In the genomic region with DNA sequence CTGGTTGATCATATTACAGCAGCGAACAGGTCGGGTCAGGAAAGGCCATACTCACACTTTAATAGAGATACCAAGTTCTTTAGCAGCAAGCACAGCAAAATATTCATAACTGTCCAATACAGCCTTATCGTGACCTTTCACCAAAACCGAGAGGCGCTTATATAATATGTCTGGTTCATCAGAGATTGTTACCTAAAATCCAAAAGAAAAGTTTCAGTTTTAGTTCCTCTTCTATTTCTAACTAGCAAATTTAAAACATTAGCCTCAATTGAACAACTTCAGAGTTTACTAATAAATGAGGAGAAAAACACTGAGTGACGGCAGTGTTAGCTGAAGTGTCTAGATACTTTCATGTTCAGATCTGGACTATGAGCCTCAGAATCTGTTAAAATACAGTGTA, we compare ENCODE assay signal across 27 cellular contexts. TPM values are rescaled to one million over a fixed set of nuclear protein-coding genes. Genes with fewer than 3 reads are reported as not detected.
DNase-seq lines count a peak whose midpoint lies in the region; ATAC-seq, FAIRE-seq and TF ChIP-seq lines count a peak whose summit lies in the region.
"Had no signal": no experiment of that assay in that cellular context is flagged by ENCODE, and none has a peak within 500 bp of the region (broad histone marks: within the 10 kb centered on the region; RNA-seq: fewer than 3 reads in every experiment).

No MANE protein-coding gene starts in this region.

- FAIRE-seq in GM18507 (lab: Jason Lieb, UNC) (peak; percentile 66), GM12878 (lab: Jason Lieb, UNC) (peak; percentile 41)
- FAIRE-seq: endometrium, GM12892 had no signal

- no peak for TF ChIP-seq POLR2A in GM12878 (IDR thresholded peaks at IDR 0.05; ENCODE audit: low read depth, low read length)

- BruUV-seq in GM12878 (replicated peaks; lab: Mats Ljungman, UMichigan) (no TSS peak), OCI-LY7 (replicated peaks; lab: Mats Ljungman, UMichigan) (no TSS peak)

- RAD21 ChIA-PET in GM12878 (lab: Charles Lee; ENCODE audit: unreplicated experiment) = interaction anchor here (1.1 to 1.3 kb wide), 3 partner anchors 11 to 336 kb away, joined by 3 read pairs; no protein-coding TSS in a partner anchor

- H3K9me2 ChIP-seq in OCI-LY7 (ENCODE audit: insufficient read depth, low read length) = no peaks in the 10 kb centered on the region

- no peak overlapping the region for H2AFZ ChIP-seq in GM12878 (ENCODE audit: control insufficient read depth, low read depth, low read length)
- no peak overlapping the region for H2AFZ ChIP-seq in OCI-LY7 (ENCODE audit: low read length)
- H2AFZ ChIP-seq: neural progenitor cell, parathyroid adenoma had no signal

- H3K79me2 ChIP-seq in GM12878 (ENCODE audit: control insufficient read depth, insufficient read depth, low read length) (peaks cover 3% of the 10 kb centered on the region; the same call in 1 of the 2 replicates), OCI-LY7 (ENCODE audit: insufficient read depth, low read depth, low read length) (peaks cover 19% of the 10 kb centered on the region)

- H3K4me1 ChIP-seq in GM12878 (ENCODE audit: control insufficient read depth, insufficient read depth, low read length) (peaks cover 22% of the 10 kb centered on the region), OCI-LY7 (ENCODE audit: insufficient read depth, low read length, poor library complexity, severe bottlenecking) (peaks cover 24% of the 10 kb centered on the region), heart right ventricle (peaks cover 0 to 33% (median 10%) of the 10 kb centered on the region in 9 donors)

- peak; percentile 85 for ATAC-seq in HG02870 (IDR thresholded peaks at IDR 0.05; ENCODE audit: unreplicated experiment)
- ATAC-seq in GM12878 = peak; percentile 84
- ATAC-seq in GM18868 (IDR thresholded peaks at IDR 0.05; ENCODE audit: unreplicated experiment) = no peak
- no peak for ATAC-seq in heart right ventricle
- ATAC-seq: activated T-cell treated with anti-CD3 and anti-CD28 coated beads, Interleukin-2, amount 50 U/mL, for 72 hours; gastroesophageal sphincter had no signal

- H3K4me3 ChIP-seq in GM12878 (peak overlapping the region; percentile 3; the same call in 1 of the 2 replicates), OCI-LY7 (ENCODE audit: low read depth, low read length, poor library complexity, severe bottlenecking) (no peak overlapping the region), heart right ventricle (no peak overlapping the region)
- H3K4me3 ChIP-seq: BLaER1, gastroesophageal sphincter, neural progenitor cell, SJCRH30 had no signal

- H3K36me3 ChIP-seq in GM12878 (ENCODE audit: control insufficient read depth in 2 of 2, insufficient read depth in 2 of 2, low read length in 1 of 2) (peaks cover 5 to 30% of the 10 kb centered on the region in 2 experiments), OCI-LY7 (ENCODE audit: insufficient read depth, low read length) (peaks cover 71% of the 10 kb centered on the region), heart right ventricle (peaks cover 0 to 75% (median 51%) of the 10 kb centered on the region in 9 donors)

- in situ Hi-C loops in GM12878 (cut with MboI) = no loop called here

- H3K9ac ChIP-seq in GM12878 (ENCODE audit: control insufficient read depth, insufficient read depth, low read length) = no peak overlapping the region
- H3K9ac ChIP-seq: BLaER1, neural progenitor cell, parathyroid adenoma had no signal

- H3K9me3 ChIP-seq in GM12878 (replicated peaks; ENCODE audit: control insufficient read depth, insufficient read depth, low read length) (no peaks in the 10 kb centered on the region), OCI-LY7 (ENCODE audit: low read length) (no peaks in the 10 kb centered on the region), heart right ventricle (no peaks in the 10 kb centered on the region)
- H3K9me3 ChIP-seq: BLaER1, gastroesophageal sphincter, SJCRH30 had no signal

- H3K4me2 ChIP-seq in GM12878 (ENCODE audit: control insufficient read depth, insufficient read depth) (peak overlapping the region; percentile 66), OCI-LY7 (ENCODE audit: low read length) (no peak overlapping the region)
- H3K4me2 ChIP-seq: BLaER1, neural progenitor cell had no signal

- H3K27ac ChIP-seq in GM12878 (ENCODE audit: control insufficient read depth, insufficient read depth) (peak overlapping the region; percentile 46; the same call in 1 of the 2 replicates), OCI-LY7 (ENCODE audit: low read depth, low read length, poor library complexity, severe bottlenecking) (no peak overlapping the region), heart right ventricle (no peak overlapping the region)
- H3K27ac ChIP-seq: BLaER1, gastroesophageal sphincter, neural progenitor cell, parathyroid adenoma, SJCRH30 had no signal

- no peak; a peak in 1 of 4 replicates for TF ChIP-seq EP300 in GM12878 (IDR thresholded peaks at IDR 0.05; ENCODE audit: borderline replicate concordance in 1 of 2, control insufficient read depth in 1 of 2, low read depth in 2 of 2, low read length in 2 of 2)

- SMC1A ChIA-PET in GM12878 (lab: Charles Lee; ENCODE audit: uncharacterized antibody, unreplicated experiment) = interaction anchor here (0.6 to 5.2 kb wide), 5 partner anchors 14 to 169 kb away, joined by 3 to 49 read pairs (median 4); no protein-coding TSS in a partner anchor

- POLR2A ChIA-PET in GM12878 (lab: Charles Lee) (no interaction called here), OCI-LY7 (lab: Charles Lee) (no interaction called here)

- intact Hi-C loops in GM12878 (cut with micrococcal nuclease; ENCODE audit: unreplicated experiment) = loop anchor here (5.0 kb wide), 2 partner anchors 269 to 429 kb away; a partner anchor contains a TSS
- intact Hi-C loops in OCI-LY7 (cut with micrococcal nuclease; ENCODE audit: unreplicated experiment) = no loop called here
- intact Hi-C loops in heart right ventricle (cut with DNase I) = loop anchor here in 3 of 10 donors (10.0 kb wide), 3 partner anchors 243 to 427 kb away; a partner anchor contains a TSS

- peak; percentile 28 for DNase-seq in DMS53 treated with DMSO at 0.1 percent for 48 hours (lab: John Stamatoyannopoulos, UW; ENCODE audit: unreplicated experiment)
- no peak for DNase-seq in GM18507 (ENCODE audit: extremely low spot score, insufficient read length, low read depth)
- DNase-seq in GM12878 (ENCODE audit: low read depth, low spot score) = no peak
- no peak for DNase-seq in AG20443 (ENCODE audit: low spot score)
- no peak for DNase-seq in OCI-LY7 (ENCODE audit: low spot score)
- no peak for DNase-seq in heart right ventricle
- DNase-seq: ACHN; activated CD4-positive, alpha-beta T cell treated with anti-CD3 and anti-CD28 coated beads, Interleukin-2, amount 10 ng/mL, durations not matched to agents 7 days and 5 days; activated naive CD4-positive, alpha-beta T cell treated with Interleukin-2 at 50 U/mL for 16 hours; activated T-cell treated with anti-CD3 and anti-CD28 coated beads, Interleukin-2, amount 50 U/mL, for 72 hours; COR-L47; DND-41; mesenchymal stem cell; NCI-H2081; SJCRH30; T1000; trophoblast cell had no signal

- H3K27me3 ChIP-seq in GM12878 (replicated peaks in 1 of 2; ENCODE audit: control insufficient read depth in 2 of 2, insufficient read depth in 2 of 2, low read length in 1 of 2) (no peaks in the 10 kb centered on the region), heart right ventricle (no peaks in the 10 kb centered on the region)
- H3K27me3 ChIP-seq: BLaER1, gastroesophageal sphincter, neural progenitor cell, SJCRH30 had no signal

- TF ChIP-seq CTCF in GM12878 (IDR thresholded peaks at IDR 0.05 in 2 of 3, conservative IDR thresholded peaks at IDR 0.05 in 1 of 3; ENCODE audit: control insufficient read depth in 2 of 3, extremely low read depth in 1 of 3, insufficient read depth in 1 of 3, low read depth in 3 of 3, low read length in 3 of 3) (no peak), OCI-LY7 (conservative IDR thresholded peaks at IDR 0.05; ENCODE audit: low read length) (no peak), heart right ventricle (IDR thresholded peaks at IDR 0.05) (no peak)

- CTCF ChIA-PET in GM12878 (lab: Yijun Ruan, JAX) = interaction anchor here (1.2 to 7.8 kb wide), 5 partner anchors 14 to 336 kb away, joined by 6 to 68 read pairs (median 31); no protein-coding TSS in a partner anchor
- CTCF ChIA-PET in OCI-LY7 (lab: Charles Lee; ENCODE audit: unreplicated experiment) = no interaction called here

- WGBS in GM12878 (ENCODE audit: insufficient coverage, insufficient replicate concordance, low lambda C conversion rate, missing lambda C conversion rate) = 39% methylated on average over 6 of the region's 6 CpGs
- 87 to 94% methylated on average over 6 of the region's 6 CpGs for WGBS in heart right ventricle, 2 donors

- no peak for TF ChIP-seq RAD21 in GM12878 (IDR thresholded peaks at IDR 0.05; ENCODE audit: insufficient read depth, low read depth, low read length)

- H4K20me1 ChIP-seq in GM12878 (ENCODE audit: control insufficient read depth, insufficient read depth) = no peaks in the 10 kb centered on the region
- H4K20me1 ChIP-seq in OCI-LY7 (ENCODE audit: insufficient read depth, low read length) = no peaks in the 10 kb centered on the region
- H4K20me1 ChIP-seq: BLaER1 had no signal

RNA-seq across cellular contexts. Expression of a gene that starts 5.9 kb away (rescaled TPM):
- 31.4 and 32.3 TPM in 2 replicates for total RNA-seq in GM12878 (2013; cell fraction: nucleolus; rRNA removed)
- total RNA-seq in GM12878 (2014; rRNA removed) = 35.4 and 41.7 TPM in 2 replicates
- 48.3 and 49.2 TPM in 2 replicates for total RNA-seq in GM12878 (2014; rRNA removed; fragmentation: Illumina TruSeq; extraction: Trizol)
- 26.3 and 28.5 TPM in 2 replicates for total RNA-seq in GM12878 (2021)
- 11.5 TPM for polyA plus RNA-seq in GM12878 (2011; ENCODE audit: low read depth)
- 49.0 and 63.6 TPM in 2 replicates for polyA plus RNA-seq in GM12878 (2011; rRNA removed)
- 21.9 and 22.6 TPM in 2 replicates for polyA plus RNA-seq in GM12878 (2011; cell fraction: cytosol; rRNA removed)
- polyA plus RNA-seq in GM12878 (2011; cell fraction: nucleus; rRNA removed) = 9.2 and 10.4 TPM in 2 replicates
- polyA plus RNA-seq in GM12878 (2012) = 22.1 and 22.6 TPM in 2 replicates
- 56.9 and 66.2 TPM in 2 replicates for polyA plus RNA-seq in GM12878 (2014; fragmentation: Illumina TruSeq; extraction: Trizol)
- polyA plus RNA-seq in GM12878 (2014; fragmentation: Nextera tagmentation; extraction: Ambion mirVana) = 10 to 100 TPM; 70.4 to 83.3 TPM
- polyA plus RNA-seq in GM12878 (2014; rRNA removed) = 36.8 and 46.5 TPM in 2 replicates
- polyA plus RNA-seq in GM12878 (2016; fragmentation: Nextera tagmentation; extraction: Ambion mirVana) = 10 to 100 TPM; 56.6 to 58.5 TPM
- polyA minus RNA-seq in GM12878 (2011; rRNA and poly(A)+ RNA removed) = 12.9 and 16.2 TPM in 2 replicates
- polyA minus RNA-seq in GM12878 (2011; cell fraction: cytosol; rRNA and poly(A)+ RNA removed) = 5.4 and 5.6 TPM in 2 replicates
- 4.1 and 5.7 TPM in 2 replicates for polyA minus RNA-seq in GM12878 (2011; cell fraction: nucleus; rRNA and poly(A)+ RNA removed)
- 25.1 and 25.8 TPM in 2 replicates for total RNA-seq in OCI-LY7 (2014; rRNA removed; shearing (Covaris generic))
- 44.6 and 45.0 TPM in 2 replicates for total RNA-seq in OCI-LY7 (2022)
- total RNA-seq in heart right ventricle = 10 to 100 TPM; 47.4 to 82.1 (median 63.1) TPM
- polyA plus RNA-seq in heart right ventricle = 10 to 100 TPM; 22.6 to 30.7 TPM

RNA-seq across cellular contexts. Expression of a gene that starts 17.0 kb away (rescaled TPM):
- 2.9 TPM in 2 replicates for total RNA-seq in GM12878 (2013; cell fraction: nucleolus; rRNA removed)
- total RNA-seq in GM12878 (2014; rRNA removed) (0.34 TPM in 1 of 2 replicates, not detected in the other), GM12878 (2014; rRNA removed; fragmentation: Illumina TruSeq; extraction: Trizol) (0.45 and 0.69 TPM in 2 replicates), GM12878 (2021) (0.48 and 0.51 TPM in 2 replicates), OCI-LY7 (2022) (3.0 and 4.3 TPM in 2 replicates), heart right ventricle (1 to 10 TPM in 8 of 10 donors, under 1 TPM in 2; 0.34 to 2.8 (median 1.9) TPM)
- not detected for polyA plus RNA-seq in GM12878 (2011; ENCODE audit: low read depth)
- polyA plus RNA-seq in GM12878 (2011; rRNA removed) (0.40 and 0.41 TPM in 2 replicates), GM12878 (2014; fragmentation: Illumina TruSeq; extraction: Trizol) (0.41 and 0.50 TPM in 2 replicates), GM12878 (2014; fragmentation: Nextera tagmentation; extraction: Ambion mirVana) (under 1 TPM in 1 of 2 experiments, not detected in 1; 0.05 TPM), GM12878 (2014; rRNA removed) (0.23 and 0.35 TPM in 2 replicates), GM12878 (2016; fragmentation: Nextera tagmentation; extraction: Ambion mirVana) (not detected), heart right ventricle (under 1 TPM; 0.28 to 0.59 TPM)
- polyA plus RNA-seq in GM12878 (2011; cell fraction: cytosol; rRNA removed) = 0.31 and 0.42 TPM in 2 replicates
- 0.81 and 1.2 TPM in 2 replicates for polyA plus RNA-seq in GM12878 (2011; cell fraction: nucleus; rRNA removed)
- 0.10 and 0.28 TPM in 2 replicates for polyA plus RNA-seq in GM12878 (2012)
- polyA minus RNA-seq in GM12878 (2011; rRNA and poly(A)+ RNA removed) = not detected in 2 replicates
- 1.5 TPM in 1 of 2 replicates, not detected in the other for polyA minus RNA-seq in GM12878 (2011; cell fraction: cytosol; rRNA and poly(A)+ RNA removed)
- polyA minus RNA-seq in GM12878 (2011; cell fraction: nucleus; rRNA and poly(A)+ RNA removed) = 0.24 TPM in 1 of 2 replicates, not detected in the other
- 1.4 and 1.9 TPM in 2 replicates for total RNA-seq in OCI-LY7 (2014; rRNA removed; shearing (Covaris generic))

RNA-seq across cellular contexts. Expression of a gene that starts 38.6 kb away (rescaled TPM):
- not detected in 2 replicates for total RNA-seq in GM12878 (2013; cell fraction: nucleolus; rRNA removed)
- not detected in 2 replicates for total RNA-seq in GM12878 (2014; rRNA removed)
- not detected in 2 replicates for total RNA-seq in GM12878 (2014; rRNA removed; fragmentation: Illumina TruSeq; extraction: Trizol)
- total RNA-seq in GM12878 (2021) = not detected in 2 replicates
- polyA plus RNA-seq in GM12878 (2011; ENCODE audit: low read depth) = not detected
- not detected in 2 replicates for polyA plus RNA-seq in GM12878 (2011; rRNA removed)
- polyA plus RNA-seq in GM12878 (2011; cell fraction: cytosol; rRNA removed) = not detected in 2 replicates
- not detected in 2 replicates for polyA plus RNA-seq in GM12878 (2011; cell fraction: nucleus; rRNA removed)
- not detected in 2 replicates for polyA plus RNA-seq in GM12878 (2012)
- not detected in 2 replicates for polyA plus RNA-seq in GM12878 (2014; fragmentation: Illumina TruSeq; extraction: Trizol)
- not detected for polyA plus RNA-seq in GM12878 (2014; fragmentation: Nextera tagmentation; extraction: Ambion mirVana)
- polyA plus RNA-seq in GM12878 (2014; rRNA removed) = not detected in 2 replicates
- polyA plus RNA-seq in GM12878 (2016; fragmentation: Nextera tagmentation; extraction: Ambion mirVana) = not detected
- polyA minus RNA-seq in GM12878 (2011; rRNA and poly(A)+ RNA removed) = not detected in 2 replicates
- not detected in 2 replicates for polyA minus RNA-seq in GM12878 (2011; cell fraction: cytosol; rRNA and poly(A)+ RNA removed)
- not detected in 2 replicates for polyA minus RNA-seq in GM12878 (2011; cell fraction: nucleus; rRNA and poly(A)+ RNA removed)
- not detected in 2 replicates for total RNA-seq in OCI-LY7 (2014; rRNA removed; shearing (Covaris generic))
- not detected in 2 replicates for total RNA-seq in OCI-LY7 (2022)
- total RNA-seq in heart right ventricle = not detected
- not detected for polyA plus RNA-seq in heart right ventricle
- total RNA-seq: activated CD4-positive, alpha-beta T cell treated with anti-CD3 and anti-CD28 coated beads, Interleukin-2, amount 10 ng/mL, durations not matched to agents 7 days and 5 days; dermis microvascular lymphatic vessel endothelial cell; SJCRH30; subcutaneous adipose tissue had no signal

Comparison
In these comparisons a context has a peak if more than half of its experiments do, and no peak if none do; other contexts are left out.
1. ATAC-seq: peak in HG02870 (single experiment) and GM12878 (single experiment); none in GM18868 (single experiment) and heart right ventricle (0 of 8).